25 cellular contexts compared by ENCODE assay signal in genomic region chr22:39418696-39419095, GRCh38. TPM values are rescaled to one million over a fixed set of nuclear protein-coding genes. Genes with fewer than 3 reads are reported as not detected.
A peak's percentile ranks its signal among the peaks of the same experiment; 100 is the strongest.
DNase-seq lines count a peak whose midpoint lies in the region; ATAC-seq and TF ChIP-seq lines count a peak whose summit lies in the region.
"Had no signal": no experiment of that assay in that cellular context is flagged by ENCODE, and none has a peak within 500 bp of the region (broad histone marks: within the 10 kb centered on the region; RNA-seq: fewer than 3 reads in every experiment).

No MANE protein-coding gene starts in this region.

- H3K4me3 Mint-ChIP-seq in natural killer cell treated with Interleukin-12 subunit alpha and Interleukin-12 subunit beta and Interleukin-15 and Interleukin-18, amount 100 ng/mL, for 72 hours, result no peak overlapping the region
- H3K4me3 Mint-ChIP-seq in natural killer cell, result no peak overlapping the region
- H3K4me3 Mint-ChIP-seq: CD14-positive monocyte, HFFc6, IgD-negative memory B cell had no signal

- intact Hi-C loops in natural killer cell (cut with micrococcal nuclease), result no loop called here

- H3K9me2 ChIP-seq in neural cell (ENCODE audit: insufficient read depth, low read length), result no peaks in the 10 kb centered on the region

- H2AFZ ChIP-seq in neural cell (ENCODE audit: low read depth, low read length), result no peak overlapping the region

- no peak overlapping the region for H3K27ac Mint-ChIP-seq in natural killer cell treated with Interleukin-12 subunit alpha and Interleukin-12 subunit beta and Interleukin-15 and Interleukin-18, amount 100 ng/mL, for 72 hours
- no peak overlapping the region for H3K27ac Mint-ChIP-seq in natural killer cell
- H3K27ac Mint-ChIP-seq: HFFc6, IgD-negative memory B cell had no signal

- TF ChIP-seq POLR2A in GM18505 (IDR thresholded peaks at IDR 0.05; ENCODE audit: borderline replicate concordance, extremely low read depth, insufficient read depth, insufficient read length), result no peak

- peak; percentile 6 for DNase-seq in natural killer cell treated with Interleukin-12 subunit alpha and Interleukin-12 subunit beta and Interleukin-15 and Interleukin-18, amount 100 ng/mL, for 72 hours (ENCODE audit: low spot score)
- DNase-seq in natural killer cell, result no peak
- DNase-seq in SJCRH30, result no peak
- DNase-seq in pons (ENCODE audit: low spot score), result no peak
- no peak for DNase-seq in BE2C
- DNase-seq: 8988T, DMS53, EL, GF-D8, H7, HFFc6, NCI-H1417 treated with DMSO at 0.1 percent for 48 hours, NCI-H187 treated with DMSO at 0.1 percent for 48 hours, NCI-H2107, NCI-H226, NCI-H524, NCI-H82, PC-3, SW 1271 had no signal

- H3K9me3 Mint-ChIP-seq in natural killer cell treated with Interleukin-12 subunit alpha and Interleukin-12 subunit beta and Interleukin-15 and Interleukin-18, amount 100 ng/mL, for 72 hours, result no peaks in the 10 kb centered on the region
- no peaks in the 10 kb centered on the region for H3K9me3 Mint-ChIP-seq in natural killer cell
- H3K9me3 Mint-ChIP-seq: CD14-positive monocyte, HFFc6, IgD-negative memory B cell had no signal

- no peak for TF ChIP-seq CTCF in natural killer cell (IDR thresholded peaks at IDR 0.05)
- peak; percentile 22 for TF ChIP-seq CTCF in neural cell (IDR thresholded peaks at IDR 0.05; ENCODE audit: poor library complexity, severe bottlenecking)
- no peak for TF ChIP-seq CTCF in BE2C (IDR thresholded peaks at IDR 0.05; ENCODE audit: low read depth, low read length)

- TF ChIP-seq EP300 in neural cell (conservative IDR thresholded peaks at IDR 0.05; ENCODE audit: poor library complexity, severe bottlenecking), result no peak

- no peaks in the 10 kb centered on the region for H3K36me3 Mint-ChIP-seq in natural killer cell treated with Interleukin-12 subunit alpha and Interleukin-12 subunit beta and Interleukin-15 and Interleukin-18, amount 100 ng/mL, for 72 hours
- H3K36me3 Mint-ChIP-seq in natural killer cell, result no peaks in the 10 kb centered on the region

- H3K27me3 ChIP-seq in SJCRH30 (no peaks in the 10 kb centered on the region), neural cell (ENCODE audit: insufficient read depth, low read depth, low read length) (no peaks in the 10 kb centered on the region), BE2C (no peaks in the 10 kb centered on the region)

- TF ChIP-seq RAD21 in neural cell (conservative IDR thresholded peaks at IDR 0.05), result no peak

- no peak overlapping the region for H3K4me2 ChIP-seq in neural cell (ENCODE audit: low read length)

- H3K79me2 ChIP-seq in neural cell (replicated peaks; ENCODE audit: insufficient read depth, low read length), result no peaks in the 10 kb centered on the region

- peaks cover 18% of the 10 kb centered on the region for H3K4me1 ChIP-seq in SJCRH30
- H3K4me1 ChIP-seq in BE2C, result no peaks in the 10 kb centered on the region; the same call in 1 of the 2 replicates

- H3K27ac ChIP-seq in SJCRH30 (peak overlapping the region; percentile 52), neural cell (ENCODE audit: low read length) (no peak overlapping the region)

- H3K9ac ChIP-seq in neural cell (ENCODE audit: low read length), result no peak overlapping the region

- ATAC-seq in natural killer cell treated with Interleukin-12 subunit alpha and Interleukin-12 subunit beta and Interleukin-15 and Interleukin-18, amount 100 ng/mL, for 72 hours, result no peak
- ATAC-seq in natural killer cell (no peak), GM18505 (IDR thresholded peaks at IDR 0.05; ENCODE audit: unreplicated experiment) (no peak)
- ATAC-seq: PC-3 had no signal

- no peaks in the 10 kb centered on the region for H4K20me1 ChIP-seq in neural cell (ENCODE audit: insufficient read depth)

- H3K4me3 ChIP-seq in SJCRH30 (no peak overlapping the region), neural cell (ENCODE audit: low read length) (no peak overlapping the region), BE2C (ENCODE audit: low read depth, low read length) (no peak overlapping the region)

- no peaks in the 10 kb centered on the region for H3F3A ChIP-seq in neural cell (ENCODE audit: insufficient read depth, low read length, poor library complexity, severe bottlenecking)

- H3K36me3 ChIP-seq in SJCRH30 (no peaks in the 10 kb centered on the region), neural cell (ENCODE audit: insufficient read depth, low read length) (no peaks in the 10 kb centered on the region), BE2C (peaks cover 65% of the 10 kb centered on the region)

- H3K27me3 Mint-ChIP-seq in natural killer cell treated with Interleukin-12 subunit alpha and Interleukin-12 subunit beta and Interleukin-15 and Interleukin-18, amount 100 ng/mL, for 72 hours, result no peaks in the 10 kb centered on the region
- no peaks in the 10 kb centered on the region for H3K27me3 Mint-ChIP-seq in natural killer cell (ENCODE audit: low read depth in 2 of 2)
- H3K27me3 Mint-ChIP-seq: IgD-negative memory B cell had no signal

- H3K9me3 ChIP-seq in SJCRH30 (replicated peaks), result no peaks in the 10 kb centered on the region
- H3K9me3 ChIP-seq in neural cell (ENCODE audit: low read length), result no peaks in the 10 kb centered on the region
- no peaks in the 10 kb centered on the region for H3K9me3 ChIP-seq in BE2C

- peaks cover 0 to 5% of the 10 kb centered on the region in 2 donors for H3K4me1 Mint-ChIP-seq in natural killer cell treated with Interleukin-12 subunit alpha and Interleukin-12 subunit beta and Interleukin-15 and Interleukin-18, amount 100 ng/mL, for 72 hours (ENCODE audit: low read depth in 2 of 2)
- peaks cover 0 to 6% of the 10 kb centered on the region in 2 donors for H3K4me1 Mint-ChIP-seq in natural killer cell

TF ChIP-seq in neural cell, 6 proteins besides CTCF, POLR2A, EP300 and RAD21:
- TF ChIP-seq REST (IDR thresholded peaks at IDR 0.05; ENCODE audit: borderline replicate concordance) (no peak), POLR2AphosphoS5 (IDR thresholded peaks at IDR 0.05) (peak; percentile 31)

RNA-seq across cellular contexts. Expression of gene TAB1, which starts 19.1 kb away (rescaled TPM):
- 10 to 100 TPM; 20.8 to 38.9 TPM for total RNA-seq in natural killer cell treated with Interleukin-12 subunit alpha and Interleukin-12 subunit beta and Interleukin-15 and Interleukin-18, amount 100 ng/mL, for 72 hours
- 10 to 100 TPM; 24.3 to 30.4 (median 24.8) TPM for total RNA-seq in natural killer cell
- total RNA-seq in SJCRH30 (2014; rRNA removed; shearing (Covaris generic)), result 8.7 and 9.3 TPM in 2 replicates
- 25.3 and 26.5 TPM in 2 replicates for polyA plus RNA-seq in neural cell
- polyA minus RNA-seq in neural cell, result 21.6 and 23.6 TPM in 2 replicates
- polyA plus RNA-seq in BE2C (2012; ENCODE audit: insufficient read depth, insufficient read length, low read depth), result 53.2 TPM

RNA-seq across cellular contexts. Expression of gene MGAT3, which starts 38.1 kb away (rescaled TPM):
- 1 to 10 TPM in 1 of 2 donors, under 1 TPM in 1; 0.38 to 2.6 TPM for total RNA-seq in natural killer cell treated with Interleukin-12 subunit alpha and Interleukin-12 subunit beta and Interleukin-15 and Interleukin-18, amount 100 ng/mL, for 72 hours
- 10 to 100 TPM in 1 of 3 donors, under 1 TPM in 2; 0.09 to 13.7 (median 0.11) TPM for total RNA-seq in natural killer cell
- not detected in 2 replicates for total RNA-seq in SJCRH30 (2014; rRNA removed; shearing (Covaris generic))
- polyA plus RNA-seq in neural cell, result 29.1 and 36.2 TPM in 2 replicates
- polyA minus RNA-seq in neural cell, result 44.6 and 50.6 TPM in 2 replicates
- polyA plus RNA-seq in BE2C (2012; ENCODE audit: insufficient read depth, insufficient read length, low read depth), result 10.8 TPM
- total RNA-seq: HFFc6, MCF 10A, PC-3, RPMI7951 had no signal
- polyA plus RNA-seq: CD14-positive monocyte had no signal
